17 cellular contexts compared by ENCODE assay signal in genomic region chr10:100877451-100877850, GRCh38. TPM values are rescaled to one million over a fixed set of nuclear protein-coding genes. Genes with fewer than 3 reads are reported as not detected.
DNase-seq lines count a peak whose midpoint lies in the region; ATAC-seq, FAIRE-seq and TF ChIP-seq lines count a peak whose summit lies in the region.
"Had no signal": no experiment of that assay in that cellular context is flagged by ENCODE, and none has a peak within 500 bp of the region (broad histone marks: within the 10 kb centered on the region; RNA-seq: fewer than 3 reads in every experiment).

No MANE protein-coding gene starts in this region.

- H3K27ac ChIP-seq in heart right ventricle = no peak overlapping the region
- no peak overlapping the region for H3K27ac ChIP-seq in IMR-90 (ENCODE audit: insufficient read depth, low read length)
- H3K27ac ChIP-seq in GM12878 (ENCODE audit: control insufficient read depth, insufficient read depth) = no peak overlapping the region
- H3K27ac ChIP-seq: 22Rv1, C4-2B had no signal

- BruUV-seq in IMR-90 (replicated peaks; lab: Mats Ljungman, UMichigan) (no TSS peak), GM12878 (replicated peaks; lab: Mats Ljungman, UMichigan) (no TSS peak)

- no peak overlapping the region for H3K4me3 ChIP-seq in heart right ventricle
- no peak overlapping the region for H3K4me3 ChIP-seq in IMR-90 (ENCODE audit: insufficient read depth, low read depth, low read length)
- no peak overlapping the region for H3K4me3 ChIP-seq in GM12878
- H3K4me3 ChIP-seq: A549, GM23338 had no signal

- H2AFZ ChIP-seq in IMR-90 (replicated peaks; ENCODE audit: low read length, poor library complexity) = no peak overlapping the region
- H2AFZ ChIP-seq in GM12878 (ENCODE audit: control insufficient read depth, low read depth, low read length) = no peak overlapping the region

- no peak overlapping the region for H3K56ac ChIP-seq in IMR-90 (ENCODE audit: extremely low read depth, insufficient read depth, low read length)

- peaks cover 0 to 65% (median 53%) of the 10 kb centered on the region in 7 donors for H3K27me3 ChIP-seq in heart right ventricle
- H3K27me3 ChIP-seq in IMR-90 (ENCODE audit: control insufficient read depth, insufficient read depth, low read length) = no peaks in the 10 kb centered on the region
- no peaks in the 10 kb centered on the region; a peak in 1 of 4 replicates for H3K27me3 ChIP-seq in GM12878 (replicated peaks in 1 of 2; ENCODE audit: control insufficient read depth in 2 of 2, insufficient read depth in 2 of 2, low read length in 1 of 2)

- H3K79me1 ChIP-seq in IMR-90 (ENCODE audit: low read depth in 1 of 2, low read length in 2 of 2) = no peaks in the 10 kb centered on the region

- H3K4me1 ChIP-seq in heart right ventricle (peaks cover 0 to 9% (median 0%) of the 10 kb centered on the region in 9 donors), IMR-90 (ENCODE audit: control insufficient read depth, insufficient read depth, low read length) (peaks cover 18% of the 10 kb centered on the region), GM12878 (ENCODE audit: control insufficient read depth, insufficient read depth, low read length) (no peaks in the 10 kb centered on the region)

- no peak overlapping the region for H2AK5ac ChIP-seq in IMR-90 (ENCODE audit: low read depth, low read length)

- no peak overlapping the region for H2BK120ac ChIP-seq in IMR-90 (ENCODE audit: low read depth, low read length)

- CTCF ChIA-PET in IMR-90 (lab: Yijun Ruan, JAX) (interaction anchor here (1.4 kb wide), 1 partner anchor 342 kb away, joined by 5 read pairs; the partner anchor contains the start of gene HIF1AN), GM12878 (lab: Yijun Ruan, JAX) (interaction anchor here (0.7 to 2.1 kb wide), 3 partner anchors 23 to 359 kb away, joined by 3 to 8 read pairs (median 7); no protein-coding TSS in a partner anchor)

- TF ChIP-seq CTCF in heart right ventricle (IDR thresholded peaks at IDR 0.05) (no peak), IMR-90 (conservative IDR thresholded peaks at IDR 0.05; ENCODE audit: low read depth, low read length) (no peak), GM12878 (IDR thresholded peaks at IDR 0.05 in 2 of 3, conservative IDR thresholded peaks at IDR 0.05 in 1 of 3; ENCODE audit: control insufficient read depth in 2 of 3, extremely low read depth in 1 of 3, insufficient read depth in 1 of 3, low read depth in 3 of 3, low read length in 3 of 3) (no peak)

- H2BK5ac ChIP-seq in IMR-90 (ENCODE audit: low read depth, low read length, poor library complexity, severe bottlenecking) = no peak overlapping the region

- no peak overlapping the region for H3K18ac ChIP-seq in IMR-90 (ENCODE audit: low read depth, low read length)

- no peak overlapping the region for H3K9ac ChIP-seq in IMR-90 (ENCODE audit: low read depth, low read length)
- H3K9ac ChIP-seq in GM12878 (ENCODE audit: control insufficient read depth, insufficient read depth, low read length) = no peak overlapping the region

- FAIRE-seq in GM12878 (lab: Jason Lieb, UNC) = no peak
- FAIRE-seq: A549, D721Med had no signal

- dilution Hi-C loops in IMR-90 (cut with HindIII; ENCODE audit: low sequenced_read_pairs, unreplicated experiment) = no loop called here

- intact Hi-C loops in Right ventricle myocardium inferior (cut with DNase I) = loop anchor here (5.0 to 10.0 kb wide), 3 partner anchors 203 to 445 kb away; no protein-coding TSS in a partner anchor
- intact Hi-C loops in heart right ventricle (cut with DNase I) = loop anchor here (5.0 to 10.0 kb wide), 13 partner anchors 133 to 543 kb away; partner anchors contain the start of genes PAX2 (in 1 of the 10) and PKD2L1 (in 1 of the 10)
- intact Hi-C loops in IMR-90 (cut with micrococcal nuclease) = loop anchor here (5.0 to 10.0 kb wide), 2 partner anchors 133 to 360 kb away; partner anchors contain the start of genes PAX2 and SEC31B
- intact Hi-C loops in GM12878 (cut with micrococcal nuclease; ENCODE audit: unreplicated experiment) = loop anchor here (5.0 to 10.0 kb wide), 3 partner anchors 133 to 540 kb away; partner anchors contain the start of gene PAX2

- no peak for TF ChIP-seq EP300 in GM12878 (IDR thresholded peaks at IDR 0.05; ENCODE audit: borderline replicate concordance in 1 of 2, control insufficient read depth in 1 of 2, low read depth in 2 of 2, low read length in 2 of 2)

- no peaks in the 10 kb centered on the region for H4K20me1 ChIP-seq in IMR-90 (ENCODE audit: insufficient read depth, low read length)
- no peaks in the 10 kb centered on the region for H4K20me1 ChIP-seq in GM12878 (ENCODE audit: control insufficient read depth, insufficient read depth)

- TF ChIP-seq POLR2A in IMR-90 (IDR thresholded peaks at IDR 0.05; ENCODE audit: low read depth, low read length) = no peak
- TF ChIP-seq POLR2A in GM12878 (IDR thresholded peaks at IDR 0.05; ENCODE audit: low read depth, low read length) = no peak

- no peak overlapping the region for H4K5ac ChIP-seq in IMR-90 (ENCODE audit: low read depth, low read length)

- H2AK9ac ChIP-seq in IMR-90 (replicated peaks; ENCODE audit: low read depth, low read length, poor library complexity) = peak overlapping the region; percentile 56

- H3K23ac ChIP-seq in IMR-90 (ENCODE audit: low read depth, low read length) = no peak overlapping the region

- peaks cover 4% of the 10 kb centered on the region; the same call in 1 of the 2 replicates for H3K9me1 ChIP-seq in IMR-90 (ENCODE audit: insufficient read depth, low read length)

- H3K9me3 ChIP-seq in heart right ventricle (no peaks in the 10 kb centered on the region), IMR-90 (ENCODE audit: control insufficient read depth, insufficient read depth, low read length) (no peaks in the 10 kb centered on the region), GM12878 (replicated peaks; ENCODE audit: control insufficient read depth, insufficient read depth, low read length) (no peaks in the 10 kb centered on the region)
- H3K9me3 ChIP-seq: A549, Caco-2 had no signal

- no peaks in the 10 kb centered on the region for H3K79me2 ChIP-seq in GM12878 (ENCODE audit: control insufficient read depth, insufficient read depth, low read length)

- no peak for ATAC-seq in Right ventricle myocardium inferior
- no peak for ATAC-seq in heart right ventricle
- no peak for ATAC-seq in IMR-90 (ENCODE audit: low read depth)
- no peak for ATAC-seq in GM12878
- ATAC-seq in GM18511 (IDR thresholded peaks at IDR 0.05; ENCODE audit: unreplicated experiment) = no peak
- ATAC-seq in GM18498 (IDR thresholded peaks at IDR 0.05; ENCODE audit: unreplicated experiment) = no peak

- no peak overlapping the region for H3K4ac ChIP-seq in IMR-90 (ENCODE audit: low read depth, low read length)

- H3K14ac ChIP-seq in IMR-90 (replicated peaks; ENCODE audit: low read depth, low read length) = no peak overlapping the region

- no peaks in the 10 kb centered on the region for H3K36me3 ChIP-seq in heart right ventricle
- H3K36me3 ChIP-seq in IMR-90 (ENCODE audit: control insufficient read depth, insufficient read depth, low read length) = no peaks in the 10 kb centered on the region
- no peaks in the 10 kb centered on the region for H3K36me3 ChIP-seq in GM12878 (ENCODE audit: control insufficient read depth in 2 of 2, insufficient read depth in 2 of 2, low read length in 1 of 2)

- 81 to 89% methylated on average over 11 of the region's 11 CpGs for WGBS in heart right ventricle, 2 donors
- WGBS in IMR-90 (ENCODE audit: extremely low coverage in 2 of 2, insufficient read length in 1 of 2), 2 experiments = 98% methylated on average over 9 of the region's 11 CpGs; no CpG with 5 or more reads in 1 of the 2 experiments
- 59% methylated on average over 11 of the region's 11 CpGs for WGBS in GM12878 (ENCODE audit: insufficient coverage, insufficient replicate concordance, low lambda C conversion rate, missing lambda C conversion rate)

- in situ Hi-C loops in IMR-90 (cut with MboI; ENCODE audit: low sequenced_read_pairs) = loop anchor here (5.0 to 25.0 kb wide), 2 partner anchors 205 to 540 kb away; partner anchors contain the start of genes PKD2L1 and SCD
- in situ Hi-C loops in GM12878 (cut with MboI) = no loop called here

- H2BK15ac ChIP-seq in IMR-90 (ENCODE audit: low read depth, low read length) = no peak overlapping the region

- SMC1A ChIA-PET in GM12878 (lab: Charles Lee; ENCODE audit: uncharacterized antibody, unreplicated experiment) = interaction anchor here (1.5 to 3.4 kb wide), 2 partner anchors 11 to 32 kb away, joined by 3 to 21 read pairs; no protein-coding TSS in a partner anchor

- H2BK20ac ChIP-seq in IMR-90 (ENCODE audit: low read depth, low read length) = no peak overlapping the region

- POLR2A ChIA-PET in IMR-90 (lab: Charles Lee; ENCODE audit: unreplicated experiment) = no interaction called here
- POLR2A ChIA-PET in GM12878 (lab: Charles Lee) = no interaction called here

- H3K4me2 ChIP-seq in IMR-90 (ENCODE audit: low read depth, low read length) (no peak overlapping the region), GM12878 (ENCODE audit: control insufficient read depth, insufficient read depth) (no peak overlapping the region)

- no peak overlapping the region for H4K8ac ChIP-seq in IMR-90 (ENCODE audit: low read depth in 2 of 2, low read length in 2 of 2)

- H4K91ac ChIP-seq in IMR-90 (ENCODE audit: insufficient read depth, low read depth, low read length) = no peak overlapping the region

- RAD21 ChIA-PET in GM12878 (lab: Charles Lee; ENCODE audit: unreplicated experiment) = interaction anchor here (1.3 kb wide), 1 partner anchor 33 kb away, joined by 3 read pairs; no protein-coding TSS in a partner anchor

- peak; percentile 22 for DNase-seq in Right ventricle myocardium inferior (ENCODE audit: missing footprints)
- DNase-seq in heart right ventricle = no peak
- DNase-seq in IMR-90 = no peak
- no peak for DNase-seq in GM12878 (ENCODE audit: low read depth, low spot score)
- DNase-seq in HPDE6-E6E7 (ENCODE audit: extremely low spot score) = no peak
- DNase-seq: AML-193; CD4-positive, alpha-beta T cell; GDM1; KG1 had no signal

- TF ChIP-seq RAD21 in IMR-90 (IDR thresholded peaks at IDR 0.05; ENCODE audit: low read length) = no peak
- TF ChIP-seq RAD21 in GM12878 (IDR thresholded peaks at IDR 0.05; ENCODE audit: insufficient read depth, low read depth, low read length) = no peak

RNA-seq across cellular contexts. Expression of gene SLF2, which starts 35.3 kb away (rescaled TPM):
- 17.0 TPM for total RNA-seq in Right ventricle myocardium inferior
- total RNA-seq in heart right ventricle = 10 to 100 TPM; 15.8 to 23.6 (median 18.7) TPM
- polyA plus RNA-seq in heart right ventricle = 10 to 100 TPM in 1 of 2 donors, 1 to 10 TPM in 1; 4.8 to 17.3 TPM
- total RNA-seq in IMR-90 (2012; rRNA removed) = 21.7 and 28.1 TPM in 2 replicates
- polyA plus RNA-seq in IMR-90 (2012; rRNA removed) = 5.7 and 8.5 TPM in 2 replicates
- polyA plus RNA-seq in IMR-90 (2012; cell fraction: cytosol; rRNA removed) = 1.8 and 1.9 TPM in 2 replicates
- 7.5 and 25.7 TPM in 2 replicates for polyA plus RNA-seq in IMR-90 (2012; cell fraction: nucleus; rRNA removed; ENCODE audit: low replicate concordance)
- total RNA-seq in GM12878 (2013; cell fraction: nucleolus; rRNA removed) = 160 and 169 TPM in 2 replicates
- total RNA-seq in GM12878 (2014; rRNA removed) = 17.8 and 20.1 TPM in 2 replicates
- 25.2 and 26.3 TPM in 2 replicates for total RNA-seq in GM12878 (2014; rRNA removed; fragmentation: Illumina TruSeq; extraction: Trizol)
- total RNA-seq in GM12878 (2021) = 14.9 and 19.6 TPM in 2 replicates
- 5.7 TPM for polyA plus RNA-seq in GM12878 (2011; ENCODE audit: low read depth)
- polyA plus RNA-seq in GM12878 (2011; rRNA removed) = 18.1 and 26.7 TPM in 2 replicates
- polyA plus RNA-seq in GM12878 (2011; cell fraction: cytosol; rRNA removed) = 9.4 and 9.6 TPM in 2 replicates
- 21.0 and 24.1 TPM in 2 replicates for polyA plus RNA-seq in GM12878 (2011; cell fraction: nucleus; rRNA removed)
- 10.3 and 12.5 TPM in 2 replicates for polyA plus RNA-seq in GM12878 (2012)
- 17.0 and 22.9 TPM in 2 replicates for polyA plus RNA-seq in GM12878 (2014; fragmentation: Illumina TruSeq; extraction: Trizol)
- polyA plus RNA-seq in GM12878 (2014; fragmentation: Nextera tagmentation; extraction: Ambion mirVana) = 1 to 10 TPM; 3.0 to 3.1 TPM
- 12.8 and 13.1 TPM in 2 replicates for polyA plus RNA-seq in GM12878 (2014; rRNA removed)
- polyA plus RNA-seq in GM12878 (2016; fragmentation: Nextera tagmentation; extraction: Ambion mirVana) = 10 to 100 TPM; 21.3 to 22.0 TPM
- 20.8 and 21.3 TPM in 2 replicates for polyA minus RNA-seq in GM12878 (2011; rRNA and poly(A)+ RNA removed)
- polyA minus RNA-seq in GM12878 (2011; cell fraction: cytosol; rRNA and poly(A)+ RNA removed) = 11.4 and 15.2 TPM in 2 replicates
- 58.8 and 97.6 TPM in 2 replicates for polyA minus RNA-seq in GM12878 (2011; cell fraction: nucleus; rRNA and poly(A)+ RNA removed)
